Comparison of ENCODE assay signal across 18 cellular contexts in the genomic region with DNA sequence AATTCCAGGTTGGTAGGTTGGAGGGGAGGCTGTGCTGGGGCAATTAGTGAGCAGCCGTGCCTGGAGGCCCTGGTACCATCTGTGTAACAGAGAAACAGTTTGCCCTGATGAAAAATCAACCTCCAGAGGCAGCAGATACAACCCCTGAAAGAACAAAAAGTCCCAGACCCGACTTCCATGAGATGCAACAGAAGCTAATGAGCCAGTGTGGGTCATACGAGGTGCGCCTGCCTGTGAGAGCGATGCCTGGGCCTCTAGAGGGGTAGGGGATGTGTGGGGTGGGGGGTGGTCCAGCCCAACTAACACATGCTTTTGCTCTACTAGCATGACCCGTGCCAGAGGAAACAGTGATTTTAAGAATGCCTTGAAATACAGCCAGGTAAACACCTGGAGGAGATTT. TPM values are rescaled to one million over a fixed set of nuclear protein-coding genes. Genes with fewer than 3 reads are reported as not detected.
DNase-seq lines count a peak whose midpoint lies in the region; ATAC-seq and TF ChIP-seq lines count a peak whose summit lies in the region.
"Had no signal": no experiment of that assay in that cellular context is flagged by ENCODE, and none has a peak within 500 bp of the region (broad histone marks: within the 10 kb centered on the region; RNA-seq: fewer than 3 reads in every experiment).

No MANE protein-coding gene starts in this region.

- no peak overlapping the region for H2AFZ ChIP-seq in neural progenitor cell (replicated peaks)

- peaks cover 12% of the 10 kb centered on the region for H3K36me3 Mint-ChIP-seq in neural progenitor cell
- peaks cover 3% of the 10 kb centered on the region for H3K36me3 Mint-ChIP-seq in chondrocyte (ENCODE audit: low read depth)
- no peaks in the 10 kb centered on the region for H3K36me3 Mint-ChIP-seq in T-helper 17 cell (ENCODE audit: low read depth)
- H3K36me3 Mint-ChIP-seq: CD4-positive, CD25-positive, alpha-beta regulatory T cell had no signal

- no peak overlapping the region for H3K4me3 Mint-ChIP-seq in neural progenitor cell
- no peak overlapping the region for H3K4me3 Mint-ChIP-seq in chondrocyte (ENCODE audit: unreplicated experiment)
- no peak overlapping the region for H3K4me3 Mint-ChIP-seq in T-helper 17 cell
- H3K4me3 Mint-ChIP-seq: CD4-positive, CD25-positive, alpha-beta regulatory T cell had no signal

- peaks cover 68% of the 10 kb centered on the region for H3K4me1 ChIP-seq in left ventricle myocardium inferior
- H3K4me1 ChIP-seq in neural progenitor cell: peaks cover 27% of the 10 kb centered on the region
- H3K4me1 ChIP-seq: BE2C had no signal

- TF ChIP-seq CTCF in left ventricle myocardium inferior (IDR thresholded peaks at IDR 0.05; ENCODE audit: borderline replicate concordance): no peak
- no peak for TF ChIP-seq CTCF in neural progenitor cell (IDR thresholded peaks at IDR 0.05)
- TF ChIP-seq CTCF in chondrocyte (IDR thresholded peaks at IDR 0.05): no peak

- H3K36me3 ChIP-seq in left ventricle myocardium inferior (no peaks in the 10 kb centered on the region), neural progenitor cell (no peaks in the 10 kb centered on the region)
- H3K36me3 ChIP-seq: BE2C had no signal

- no peak overlapping the region for H3K27ac Mint-ChIP-seq in neural progenitor cell
- no peak overlapping the region for H3K27ac Mint-ChIP-seq in chondrocyte (ENCODE audit: unreplicated experiment)
- no peak overlapping the region for H3K27ac Mint-ChIP-seq in T-helper 17 cell
- H3K27ac Mint-ChIP-seq: CD4-positive, CD25-positive, alpha-beta regulatory T cell had no signal

- H3K27me3 ChIP-seq in left ventricle myocardium inferior (ENCODE audit: low read depth) (no peaks in the 10 kb centered on the region), neural progenitor cell (no peaks in the 10 kb centered on the region)
- H3K27me3 ChIP-seq: BE2C had no signal

- H4K20me1 ChIP-seq in neural progenitor cell (ENCODE audit: low read depth): no peaks in the 10 kb centered on the region

- H3K4me2 ChIP-seq in neural progenitor cell: peak overlapping the region; percentile 28

- H3K27me3 Mint-ChIP-seq in neural progenitor cell (ENCODE audit: insufficient read depth, low read depth) (no peaks in the 10 kb centered on the region), chondrocyte (ENCODE audit: low read depth) (no peaks in the 10 kb centered on the region), T-helper 17 cell (peaks cover 37% of the 10 kb centered on the region)

- no peak for DNase-seq in Right ventricle myocardium inferior (ENCODE audit: missing footprints)
- no peak for DNase-seq in cardiac septum (ENCODE audit: low spot score)
- DNase-seq in left ventricle myocardium inferior: no peak
- DNase-seq in neural progenitor cell (ENCODE audit: low spot score): no peak
- DNase-seq in chondrocyte (ENCODE audit: low spot score): no peak
- DNase-seq in HT-29 (ENCODE audit: low spot score): no peak
- no peak for DNase-seq in T-helper 17 cell
- DNase-seq in retina: no peak
- DNase-seq: BE2C; CD4-positive, CD25-positive, alpha-beta regulatory T cell; DMS79; MM.1S; NCI-H1092; NCI-H1436 treated with DMSO at 0.1 percent for 48 hours; NCI-H2081 treated with DMSO at 0.1 percent for 48 hours; NCI-H510A; NCI-H748 treated with DMSO at 0.1 percent for 48 hours; OCI-M1 had no signal

- H3K4me1 Mint-ChIP-seq in neural progenitor cell (no peaks in the 10 kb centered on the region), chondrocyte (ENCODE audit: low read depth) (no peaks in the 10 kb centered on the region), T-helper 17 cell (no peaks in the 10 kb centered on the region)
- H3K4me1 Mint-ChIP-seq: CD4-positive, CD25-positive, alpha-beta regulatory T cell had no signal

- ATAC-seq in Right ventricle myocardium inferior: peak; percentile 54
- ATAC-seq in T-helper 17 cell: no peak

- H3K4me3 ChIP-seq in left ventricle myocardium inferior (no peak overlapping the region), neural progenitor cell (no peak overlapping the region)

- H3K9ac ChIP-seq in neural progenitor cell: no peak overlapping the region

- H3K9me3 Mint-ChIP-seq in neural progenitor cell (peaks cover 11% of the 10 kb centered on the region), chondrocyte (ENCODE audit: low read depth) (peaks cover 5% of the 10 kb centered on the region)

- H3K27ac ChIP-seq in left ventricle myocardium inferior (replicated peaks) (peak overlapping the region; percentile 47), neural progenitor cell (no peak overlapping the region)

- peaks cover 26% of the 10 kb centered on the region for H3F3A ChIP-seq in neural progenitor cell (ENCODE audit: low read depth)

- peaks cover 18% of the 10 kb centered on the region for H3K79me2 ChIP-seq in neural progenitor cell (ENCODE audit: low read depth)

- intact Hi-C loops in Right ventricle myocardium inferior (cut with DNase I) (no loop called here), cardiac septum (cut with DNase I) (no loop called here), left ventricle myocardium inferior (cut with micrococcal nuclease) (no loop called here)

- H3K9me3 ChIP-seq in left ventricle myocardium inferior (replicated peaks) (no peaks in the 10 kb centered on the region), neural progenitor cell (ENCODE audit: low read depth) (no peaks in the 10 kb centered on the region), T-helper 17 cell (ENCODE audit: control insufficient read depth, low read length, poor library complexity, severe bottlenecking) (no peaks in the 10 kb centered on the region)
- H3K9me3 ChIP-seq: BE2C had no signal

RNA-seq across cellular contexts. Expression of a gene that starts 39.3 kb away (rescaled TPM):
- total RNA-seq in Right ventricle myocardium inferior (71.2 TPM), cardiac septum (67.5 TPM), left ventricle myocardium inferior (74.9 TPM), neural progenitor cell (ENCODE audit: low replicate concordance) (31.6 and 33.8 TPM in 2 replicates), chondrocyte (11.6 to 44.9 TPM (median 44.3 TPM) in 3 replicates), T-helper 17 cell (100 to 1,000 TPM; 201 to 202 TPM)
- not detected in 2 replicates for total RNA-seq in HT-29 (2014; rRNA removed; shearing (Covaris generic))

Comparison
In these comparisons a context has a peak if more than half of its experiments do, and no peak if none do; other contexts are left out.
1. RNA of a gene that starts 39.3 kb away (total RNA-seq): 201 to 202 TPM in T-helper 17 cell, 74.9 TPM in left ventricle myocardium inferior (single experiment), 71.2 TPM in Right ventricle myocardium inferior (single experiment), 67.5 TPM in cardiac septum (single experiment), 11.6 to 44.9 TPM in chondrocyte and 31.6 to 33.8 TPM in neural progenitor cell; not detected in HT-29; every median in the first group is over 10 times any median in the second.